12 cellular contexts compared by ENCODE assay signal in genomic region chr10:79331226-79331625, GRCh38. TPM values are rescaled to one million over a fixed set of nuclear protein-coding genes. Genes with fewer than 3 reads are reported as not detected.
DNase-seq lines count a peak whose midpoint lies in the region; ATAC-seq, FAIRE-seq and TF ChIP-seq lines count a peak whose summit lies in the region.
"Had no signal": no experiment of that assay in that cellular context is flagged by ENCODE, and none has a peak within 500 bp of the region (broad histone marks: within the 10 kb centered on the region; RNA-seq: fewer than 3 reads in every experiment).

No MANE protein-coding gene starts in this region.

- H3K4me1 Mint-ChIP-seq in dendritic cell treated with granulocyte-macrophage colony-stimulating factor and Interleukin-4, amounts not matched to agents 40 ng/mL and 50 ng/mL, for 4 days (ENCODE audit: low read depth): peaks cover 32% of the 10 kb centered on the region

- CTCF ChIA-PET in A549 (lab: Yijun Ruan, JAX): interaction anchor here (0.6 to 6.2 kb wide), 4 partner anchors 14 to 34 kb away, joined by 3 to 37 read pairs (median 4); partner anchors contain the start of gene PPIF

- no peak for FAIRE-seq in A549 (lab: Jason Lieb, UNC)
- FAIRE-seq in H54 (lab: Jason Lieb, UNC): no peak
- FAIRE-seq: endometrium, islet of Langerhans had no signal

- H3K27ac ChIP-seq in A549: peak overlapping the region in 1 of 2 experiments; percentile 35; a peak in 1 of 6 replicates

- no peak for TF ChIP-seq RAD21 in A549 (conservative IDR thresholded peaks at IDR 0.05 in 1 of 2, IDR thresholded peaks at IDR 0.05 in 1 of 2)

- TF ChIP-seq CTCF in A549 (IDR thresholded peaks at IDR 0.05): no peak

- DNase-seq in A549 (ENCODE audit: low read depth in 1 of 2, low spot score in 1 of 2) (no peak), cerebellar cortex (ENCODE audit: low spot score) (no peak), NCI-H1417 treated with DMSO at 0.1 percent for 48 hours (lab: John Stamatoyannopoulos, UW) (no peak), activated gamma-delta T cell (lab: John Stamatoyannopoulos, UW) (no peak), H54 (ENCODE audit: insufficient read length, low spot score) (no peak)
- DNase-seq: NCI-H2107 had no signal

- TF ChIP-seq POLR2A in A549 (IDR thresholded peaks at IDR 0.05; ENCODE audit: low read length) (no peak), H54 (IDR thresholded peaks at IDR 0.05; ENCODE audit: low read depth, low read length) (no peak)

- H3K9me3 ChIP-seq in A549: 0 out of 3 replicates have a peak, but pooled peaks cover 2% of the 10 kb centered on the region

- POLR2A ChIA-PET in A549 (lab: Yijun Ruan, JAX): no interaction called here

- no peaks in the 10 kb centered on the region for H3K9me3 Mint-ChIP-seq in dendritic cell treated with granulocyte-macrophage colony-stimulating factor and Interleukin-4, amounts not matched to agents 40 ng/mL and 50 ng/mL, for 4 days
- H3K9me3 Mint-ChIP-seq: activated T-cell treated with anti-CD3 and anti-CD28 coated beads, Interleukin-2, amount 50 U/mL, for 4 hours had no signal

- H3K4me1 ChIP-seq in A549: peaks cover 17% of the 10 kb centered on the region

- H3K27ac Mint-ChIP-seq in dendritic cell treated with granulocyte-macrophage colony-stimulating factor and Interleukin-4, amounts not matched to agents 40 ng/mL and 50 ng/mL, for 4 days: peak overlapping the region; percentile 83

- WGBS in A549 (ENCODE audit: missing lambda C conversion rate): 75% methylated on average over 5 of the region's 5 CpGs

- H3K36me3 Mint-ChIP-seq in dendritic cell treated with granulocyte-macrophage colony-stimulating factor and Interleukin-4, amounts not matched to agents 40 ng/mL and 50 ng/mL, for 4 days (ENCODE audit: low read depth): no peaks in the 10 kb centered on the region

- ATAC-seq in A549: peak; percentile 2 to 20; a peak in 3 of 6 replicates
- peak; percentile 7 for ATAC-seq in GM18867 (IDR thresholded peaks at IDR 0.05; ENCODE audit: unreplicated experiment)
- ATAC-seq in HG03442 (IDR thresholded peaks at IDR 0.05; ENCODE audit: unreplicated experiment): peak; percentile 19

- intact Hi-C loops in dendritic cell treated with granulocyte-macrophage colony-stimulating factor and Interleukin-4, amounts not matched to agents 40 ng/mL and 50 ng/mL, for 4 days (cut with micrococcal nuclease): no loop called here

- no peak overlapping the region for H3K4me3 Mint-ChIP-seq in dendritic cell treated with granulocyte-macrophage colony-stimulating factor and Interleukin-4, amounts not matched to agents 40 ng/mL and 50 ng/mL, for 4 days

- no peak overlapping the region for H3K4me3 ChIP-seq in A549

- H3K27me3 Mint-ChIP-seq in dendritic cell treated with granulocyte-macrophage colony-stimulating factor and Interleukin-4, amounts not matched to agents 40 ng/mL and 50 ng/mL, for 4 days: peaks cover 4% of the 10 kb centered on the region

- TF ChIP-seq EP300 in A549 (IDR thresholded peaks at IDR 0.05): no peak

- peak overlapping the region; percentile 28; the same call in 1 of the 3 replicates for H3K4me2 ChIP-seq in A549

TF ChIP-seq in A549, 52 proteins besides CTCF, POLR2A, EP300 and RAD21:
- TF ChIP-seq ZNF302 (CRISPR knock-in tag; IDR thresholded peaks at IDR 0.05): no peak
- no peak for TF ChIP-seq JUNB (IDR thresholded peaks at IDR 0.05)
- no peak for TF ChIP-seq NPAS2 (CRISPR knock-in tag; IDR thresholded peaks at IDR 0.05; ENCODE audit: borderline replicate concordance)
- TF ChIP-seq NFE2L2 (conservative IDR thresholded peaks at IDR 0.05; ENCODE audit: low read length): no peak
- no peak for TF ChIP-seq RCOR1 (IDR thresholded peaks at IDR 0.05; ENCODE audit: low read depth, low read length)
- no peak for TF ChIP-seq FOSB (CRISPR knock-in tag; IDR thresholded peaks at IDR 0.05)
- TF ChIP-seq ESRRA (IDR thresholded peaks at IDR 0.05; ENCODE audit: borderline replicate concordance, low read length): no peak
- no peak for TF ChIP-seq HOXA7 (CRISPR knock-in tag; IDR thresholded peaks at IDR 0.05)
- no peak for TF ChIP-seq KDM1A (IDR thresholded peaks at IDR 0.05; ENCODE audit: low read depth)
- TF ChIP-seq PHF8 (IDR thresholded peaks at IDR 0.05; ENCODE audit: borderline replicate concordance, low read depth): no peak
- TF ChIP-seq MAZ (IDR thresholded peaks at IDR 0.05; ENCODE audit: borderline replicate concordance, low read depth, low read length): no peak
- TF ChIP-seq TFCP2L1 (CRISPR knock-in tag; IDR thresholded peaks at IDR 0.05): no peak
- TF ChIP-seq KDM5A (IDR thresholded peaks at IDR 0.05): no peak
- TF ChIP-seq FOSL2 (IDR thresholded peaks at IDR 0.05): no peak
- no peak for TF ChIP-seq FOSL2 (CRISPR knock-in tag; IDR thresholded peaks at IDR 0.05)
- no peak for TF ChIP-seq ZSCAN20 (CRISPR knock-in tag; IDR thresholded peaks at IDR 0.05)
- no peak for TF ChIP-seq CHD2 (IDR thresholded peaks at IDR 0.05; ENCODE audit: low read length, partially characterized antibody)
- TF ChIP-seq, protein P1, sequence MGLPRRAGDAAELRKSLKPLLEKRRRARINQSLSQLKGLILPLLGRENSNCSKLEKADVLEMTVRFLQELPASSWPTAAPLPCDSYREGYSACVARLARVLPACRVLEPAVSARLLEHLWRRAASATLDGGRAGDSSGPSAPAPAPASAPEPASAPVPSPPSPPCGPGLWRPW (IDR thresholded peaks at IDR 0.05): no peak
- no peak for TF ChIP-seq CHD4 (IDR thresholded peaks at IDR 0.05; ENCODE audit: borderline replicate concordance)
TF ChIP-seq in A549: peak in this region for 0.

RNA-seq across cellular contexts. Expression of gene PPIF, which starts 16.0 kb away (rescaled TPM):
- polyA plus RNA-seq in A549 (2011; rRNA removed) (44.8 and 51.9 TPM in 2 replicates), A549 (2017; fragmentation: RNase III; extraction: RNeasy Plus Mini Kit Qiagen cat#74134 plus additional on column Dnase treatment) (73.1 to 95.5 TPM (median 75.0 TPM) in 3 replicates)
- polyA plus RNA-seq in A549 (2012; cell fraction: cytosol; rRNA removed): 163 and 170 TPM in 2 replicates
- polyA plus RNA-seq in A549 (2012; cell fraction: nucleus; rRNA removed): 212 and 232 TPM in 2 replicates
- polyA minus RNA-seq in A549 (2011; rRNA and poly(A)+ RNA removed): 42.8 and 64.9 TPM in 2 replicates
